Comparison of ENCODE assay signal across 11 cellular contexts in genomic region chr2:134758632-134759031, GRCh38. TPM values are rescaled to one million over a fixed set of nuclear protein-coding genes. Genes with fewer than 3 reads are reported as not detected.
DNase-seq lines count a peak whose midpoint lies in the region; ATAC-seq and TF ChIP-seq lines count a peak whose summit lies in the region.
"Had no signal": no experiment of that assay in that cellular context is flagged by ENCODE, and none has a peak within 500 bp of the region (broad histone marks: within the 10 kb centered on the region; RNA-seq: fewer than 3 reads in every experiment).

No MANE protein-coding gene starts in this region.

- ATAC-seq in GM18511 (IDR thresholded peaks at IDR 0.05; ENCODE audit: unreplicated experiment) (peak; percentile 100), GM21528 (IDR thresholded peaks at IDR 0.05; ENCODE audit: low FRiP score, unreplicated experiment) (peak; percentile 97), HG03280 (IDR thresholded peaks at IDR 0.05; ENCODE audit: unreplicated experiment) (peak; percentile 77), activated B cell treated with CpG ODN at 0.5 μM for 24 hours (ENCODE audit: low read depth) (peak; percentile 95)
- ATAC-seq: HCT116 had no signal

- CTCF ChIA-PET in activated B cell treated with CpG ODN at 0.5 μM for 24 hours (lab: Charles Lee) = interaction anchor here (1.0 to 1.3 kb wide), 3 partner anchors 19 to 298 kb away, joined by 3 to 4 read pairs (median 3); no protein-coding TSS in a partner anchor
- CTCF ChIA-PET in MCF 10A (lab: Yijun Ruan, JAX) = no interaction called here

- TF ChIP-seq CTCF in activated B cell treated with CpG ODN at 0.5 μM for 24 hours (IDR thresholded peaks at IDR 0.05) (no peak), MCF 10A (IDR thresholded peaks at IDR 0.05; ENCODE audit: unreplicated experiment) (no peak)

- H3K27me3 Mint-ChIP-seq in activated B cell treated with CpG ODN at 0.5 μM for 24 hours = no peaks in the 10 kb centered on the region
- peaks cover 11% of the 10 kb centered on the region for H3K27me3 Mint-ChIP-seq in MCF 10A (ENCODE audit: insufficient read depth, unreplicated experiment)

- BruUV-seq in MCF 10A (replicated peaks; lab: Mats Ljungman, UMichigan) = no TSS peak

- H3K4me3 Mint-ChIP-seq in activated B cell treated with CpG ODN at 0.5 μM for 24 hours (peak overlapping the region; percentile 16), MCF 10A (ENCODE audit: unreplicated experiment) (no peak overlapping the region)

- POLR2A ChIA-PET in activated B cell treated with CpG ODN at 0.5 μM for 24 hours (lab: Charles Lee) (interaction anchor here (1.4 to 3.1 kb wide), 2 partner anchors 15 to 18 kb away, joined by 3 to 37 read pairs; no protein-coding TSS in a partner anchor), MCF 10A (lab: Yijun Ruan, JAX) (no interaction called here)

- H3K9me3 Mint-ChIP-seq in activated B cell treated with CpG ODN at 0.5 μM for 24 hours (no peaks in the 10 kb centered on the region), MCF 10A (ENCODE audit: unreplicated experiment) (no peaks in the 10 kb centered on the region)

- intact Hi-C loops in activated B cell treated with CpG ODN at 0.5 μM for 24 hours (cut with micrococcal nuclease) = loop anchor here (1.0 kb wide), 2 partner anchors 13 to 18 kb away; no protein-coding TSS in a partner anchor
- intact Hi-C loops in MCF 10A (cut with micrococcal nuclease) = no loop called here

- no peaks in the 10 kb centered on the region for H3K36me3 Mint-ChIP-seq in activated B cell treated with CpG ODN at 0.5 μM for 24 hours (ENCODE audit: low read depth)
- H3K36me3 Mint-ChIP-seq in MCF 10A (ENCODE audit: insufficient read depth, unreplicated experiment) = no peaks in the 10 kb centered on the region

- DNase-seq in activated B cell treated with CpG ODN at 0.5 μM for 24 hours = no peak
- DNase-seq in mesenteric fat pad (ENCODE audit: low spot score) = no peak
- no peak for DNase-seq in effector CD8-positive, alpha-beta T cell (lab: John Stamatoyannopoulos, UW)
- no peak for DNase-seq in NCI-H1092 (lab: John Stamatoyannopoulos, UW)
- no peak for DNase-seq in MCF 10A (ENCODE audit: unreplicated experiment)
- DNase-seq: COR-L47, NCI-H2107 had no signal

- peaks cover 30% of the 10 kb centered on the region for H3K4me1 Mint-ChIP-seq in activated B cell treated with CpG ODN at 0.5 μM for 24 hours
- H3K4me1 Mint-ChIP-seq in MCF 10A (ENCODE audit: insufficient read depth, unreplicated experiment) = no peaks in the 10 kb centered on the region

- peak overlapping the region; percentile 74 for H3K27ac Mint-ChIP-seq in activated B cell treated with CpG ODN at 0.5 μM for 24 hours
- H3K27ac Mint-ChIP-seq in MCF 10A (ENCODE audit: low read depth, unreplicated experiment) = no peak overlapping the region

RNA-seq across cellular contexts. Expression of gene TMEM163, which starts 39.8 kb away (rescaled TPM):
- 4.4 and 6.0 TPM in 2 replicates for total RNA-seq in activated B cell treated with CpG ODN at 0.5 μM for 24 hours
- 1.9 TPM for total RNA-seq in mesenteric fat pad
- not detected in 2 replicates for total RNA-seq in MCF 10A (2022)
